ENCODE assay signal across 9 cellular contexts in the genomic region with DNA sequence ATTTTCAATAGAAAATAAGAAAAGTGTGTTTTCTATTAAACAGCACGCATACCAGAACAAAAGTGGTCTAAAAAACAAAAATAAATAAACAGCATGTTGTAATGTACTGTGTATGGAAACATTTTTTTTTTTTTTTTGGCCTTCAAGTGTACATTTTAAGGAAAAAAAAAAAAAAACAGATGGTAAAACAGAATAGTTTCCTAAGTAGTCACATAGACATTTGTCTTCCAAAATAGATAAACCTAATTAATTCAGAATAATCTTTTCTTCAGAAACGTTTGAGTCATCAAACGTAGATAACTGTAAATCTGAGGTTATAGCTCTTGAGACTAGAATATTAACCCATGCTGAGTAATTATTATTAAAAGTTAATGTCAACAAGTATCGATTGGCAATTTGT. TPM values are rescaled to one million over a fixed set of nuclear protein-coding genes. Genes with fewer than 3 reads are reported as not detected.
A peak's percentile ranks its signal among the peaks of the same experiment; 100 is the strongest.
DNase-seq lines count a peak whose midpoint lies in the region; TF ChIP-seq lines count a peak whose summit lies in the region.
"Had no signal": no experiment of that assay in that cellular context is flagged by ENCODE, and none has a peak within 500 bp of the region (broad histone marks: within the 10 kb centered on the region; RNA-seq: fewer than 3 reads in every experiment).

No MANE protein-coding gene starts in this region.

- no peaks in the 10 kb centered on the region for H3K4me1 ChIP-seq in PC-9 (replicated peaks; ENCODE audit: insufficient read depth)
- H3K4me1 ChIP-seq in neuron (ENCODE audit: insufficient read depth, low read length), result no peaks in the 10 kb centered on the region

- H3K9me2 ChIP-seq in PC-9 (ENCODE audit: insufficient read depth), result no peaks in the 10 kb centered on the region

- H3K9me3 ChIP-seq in PC-9 (ENCODE audit: insufficient read depth, low read depth), result no peaks in the 10 kb centered on the region
- no peaks in the 10 kb centered on the region for H3K9me3 ChIP-seq in neuron (ENCODE audit: low read length)

- H3K27ac ChIP-seq in PC-9, result no peak overlapping the region

- TF ChIP-seq CTCF in AG10803 (conservative IDR thresholded peaks at IDR 0.05; ENCODE audit: low read length) (no peak), PC-9 (conservative IDR thresholded peaks at IDR 0.05) (no peak), epithelial cell of esophagus (IDR thresholded peaks at IDR 0.05; ENCODE audit: insufficient read depth, low read depth, low read length, missing control alignments) (no peak)

- H3K27me3 ChIP-seq in PC-9 (ENCODE audit: insufficient read depth, low read depth) (no peaks in the 10 kb centered on the region), neuron (ENCODE audit: insufficient read depth, low read length) (no peaks in the 10 kb centered on the region)

- peak overlapping the region; percentile 71 for H2AFZ ChIP-seq in PC-9
- peak overlapping the region; percentile 88 for H2AFZ ChIP-seq in neuron (ENCODE audit: low read depth, low read length)

- POLR2A ChIA-PET in PC-9 (lab: Charles Lee; ENCODE audit: unreplicated experiment), result no interaction called here

- CTCF ChIA-PET in PC-9 (lab: Charles Lee), result interaction anchor here (0.7 kb wide), 1 partner anchor 557 kb away, joined by 5 read pairs; no protein-coding TSS in a partner anchor

- no peaks in the 10 kb centered on the region for H4K20me1 ChIP-seq in PC-9 (ENCODE audit: insufficient read depth)

- peak overlapping the region; percentile 68 for H3K4me2 ChIP-seq in PC-9

- H3F3A ChIP-seq in PC-9 (ENCODE audit: insufficient read depth, low read depth), result no peaks in the 10 kb centered on the region

- no peaks in the 10 kb centered on the region for H3K36me3 ChIP-seq in PC-9 (ENCODE audit: low read depth)
- H3K36me3 ChIP-seq in neuron (ENCODE audit: insufficient read depth, low read length), result no peaks in the 10 kb centered on the region

- peak overlapping the region; percentile 74 for H3K4me3 ChIP-seq in AG10803 (ENCODE audit: low read length)
- peak overlapping the region; percentile 39; the same call in 1 of the 2 replicates for H3K4me3 ChIP-seq in PC-9
- H3K4me3 ChIP-seq in epithelial cell of esophagus (ENCODE audit: low read length), result peak overlapping the region; percentile 65
- peak overlapping the region; percentile 51 for H3K4me3 ChIP-seq in neuron (ENCODE audit: low read length)

- intact Hi-C loops in PC-9 (cut with micrococcal nuclease; ENCODE audit: unreplicated experiment), result no loop called here

- no TSS peak for BruUV-seq in PC-9 (replicated peaks; lab: Mats Ljungman, UMichigan)

- DNase-seq in AG10803 (ENCODE audit: low read depth), result peak; percentile 48
- no peak for DNase-seq in PC-9
- no peak for DNase-seq in epithelial cell of esophagus (ENCODE audit: low read depth)
- DNase-seq in NCI-H774 (lab: John Stamatoyannopoulos, UW), result no peak
- DNase-seq in activated CD4-positive, alpha-beta T cell treated with anti-CD3 and anti-CD28 coated beads, Interleukin-2, amount 50 U/mL, for 4 hours, result no peak
- no peak for DNase-seq in LoVo (ENCODE audit: low spot score)
- no peak for DNase-seq in NAMALWA (ENCODE audit: low spot score)
- DNase-seq: cortex of kidney had no signal

- H3K79me2 ChIP-seq in PC-9 (ENCODE audit: low read depth), result no peaks in the 10 kb centered on the region

RNA-seq across cellular contexts. Expression of a gene that starts 0.4 kb away (rescaled TPM):
- total RNA-seq in PC-9 (2021), result 1.9 and 2.2 TPM in 2 replicates
